8 cellular contexts compared by ENCODE assay signal in genomic region chr17:30832438-30832790, GRCh38. TPM values are rescaled to one million over a fixed set of nuclear protein-coding genes. Genes with fewer than 3 reads are reported as not detected.
DNase-seq lines count a peak whose midpoint lies in the region; ATAC-seq and TF ChIP-seq lines count a peak whose summit lies in the region.

No MANE protein-coding gene starts in this region.

- no peaks in the 10 kb centered on the region for H3K9me3 Mint-ChIP-seq in IgD-negative memory B cell
- H3K9me3 Mint-ChIP-seq in natural killer cell treated with Interleukin-12 subunit alpha and Interleukin-12 subunit beta and Interleukin-15 and Interleukin-18, amount 100 ng/mL, for 72 hours = no peaks in the 10 kb centered on the region

- peaks cover 0 to 11% (median 0%) of the 10 kb centered on the region in 11 experiments; a peak in 1 of 22 replicates for H4K20me1 ChIP-seq in BLaER1 treated with 17β-estradiol and CSF1 and Interleukin-3, amounts not matched to agents 10 nM and 100 nM

- peaks cover 4% of the 10 kb centered on the region for H3K36me3 Mint-ChIP-seq in IgD-negative memory B cell
- H3K36me3 Mint-ChIP-seq in natural killer cell treated with Interleukin-12 subunit alpha and Interleukin-12 subunit beta and Interleukin-15 and Interleukin-18, amount 100 ng/mL, for 72 hours = peaks cover 14% of the 10 kb centered on the region

- H3K4me3 ChIP-seq in BLaER1 treated with 17β-estradiol and CSF1 and Interleukin-3, amounts not matched to agents 10 nM and 100 nM = peak overlapping the region; percentile 80 to 98 (median 90)
- peak overlapping the region; percentile 75 for H3K4me3 ChIP-seq in colonic mucosa

- H3K4me1 Mint-ChIP-seq in IgD-negative memory B cell = peaks cover 12 to 19% (median 16%) of the 10 kb centered on the region in 3 donors
- peaks cover 19 to 30% of the 10 kb centered on the region in 2 donors for H3K4me1 Mint-ChIP-seq in natural killer cell treated with Interleukin-12 subunit alpha and Interleukin-12 subunit beta and Interleukin-15 and Interleukin-18, amount 100 ng/mL, for 72 hours (ENCODE audit: low read depth in 2 of 2)

- TF ChIP-seq CTCF in colonic mucosa (IDR thresholded peaks at IDR 0.05) = no peak

- intact Hi-C loops in colonic mucosa (cut with DNase I) = no loop called here
- intact Hi-C loops in head of caudate nucleus (cut with DNase I) = no loop called here

- no peaks in the 10 kb centered on the region for H3K9me3 ChIP-seq in BLaER1 treated with 17β-estradiol and CSF1 and Interleukin-3, amounts not matched to agents 10 nM and 100 nM (replicated peaks in 1 of 11)
- H3K9me3 ChIP-seq in colonic mucosa = no peaks in the 10 kb centered on the region

- H3K4me3 Mint-ChIP-seq in IgD-negative memory B cell = peak overlapping the region; percentile 93 to 98 (median 98)
- peak overlapping the region; percentile 99 for H3K4me3 Mint-ChIP-seq in natural killer cell treated with Interleukin-12 subunit alpha and Interleukin-12 subunit beta and Interleukin-15 and Interleukin-18, amount 100 ng/mL, for 72 hours

- H3K4me2 ChIP-seq in BLaER1 treated with 17β-estradiol and CSF1 and Interleukin-3, amounts not matched to agents 10 nM and 100 nM = peak overlapping the region; percentile 70 to 96 (median 86)

- peak overlapping the region; percentile 36 to 96 (median 90); a peak in 21 of 22 replicates for H3K27ac ChIP-seq in BLaER1 treated with 17β-estradiol and CSF1 and Interleukin-3, amounts not matched to agents 10 nM and 100 nM
- no peak overlapping the region for H3K27ac ChIP-seq in colonic mucosa

- peak overlapping the region; percentile 96 to 97 (median 97) for H3K27ac Mint-ChIP-seq in IgD-negative memory B cell
- peak overlapping the region; percentile 93 to 98 for H3K27ac Mint-ChIP-seq in natural killer cell treated with Interleukin-12 subunit alpha and Interleukin-12 subunit beta and Interleukin-15 and Interleukin-18, amount 100 ng/mL, for 72 hours

- H3K4me1 ChIP-seq in BLaER1 treated with 17β-estradiol and CSF1 and Interleukin-3, amounts not matched to agents 10 nM and 100 nM = peaks cover 20 to 27% (median 22%) of the 10 kb centered on the region in 10 experiments
- H3K4me1 ChIP-seq in colonic mucosa = peaks cover 3% of the 10 kb centered on the region

- H3K27me3 ChIP-seq in BLaER1 treated with 17β-estradiol and CSF1 and Interleukin-3, amounts not matched to agents 10 nM and 100 nM = no peaks in the 10 kb centered on the region
- no peaks in the 10 kb centered on the region for H3K27me3 ChIP-seq in colonic mucosa

- DNase-seq in colonic mucosa (no peak), NCI-H187 (lab: John Stamatoyannopoulos, UW) (no peak), head of caudate nucleus (no peak), NCI-H2029 (lab: John Stamatoyannopoulos, UW) (no peak)
- no peak for DNase-seq in natural killer cell treated with Interleukin-12 subunit alpha and Interleukin-12 subunit beta and Interleukin-15 and Interleukin-18, amount 100 ng/mL, for 72 hours (ENCODE audit: low spot score)
- DNase-seq in stimulated activated CD4-positive, alpha-beta T cell treated with anti-CD3 and anti-CD28 coated beads, Interleukin-12 subunit alpha, Interleukin-12 subunit beta, amount 100 ng/mL, for 4 hours = no peak

- H3K9ac ChIP-seq in BLaER1 treated with 17β-estradiol and CSF1 and Interleukin-3, amounts not matched to agents 10 nM and 100 nM = peak overlapping the region; percentile 90 to 98 (median 94)
- H3K9ac ChIP-seq in colonic mucosa (ENCODE audit: low read depth in 2 of 2, low read length in 2 of 2) = peak overlapping the region; percentile 65 to 92

- H3K36me3 ChIP-seq in BLaER1 treated with 17β-estradiol and CSF1 and Interleukin-3, amounts not matched to agents 10 nM and 100 nM = peaks cover 0 to 40% (median 33%) of the 10 kb centered on the region in 11 experiments; a peak in 20 of 22 replicates
- no peaks in the 10 kb centered on the region for H3K36me3 ChIP-seq in colonic mucosa

- no peaks in the 10 kb centered on the region for H3K27me3 Mint-ChIP-seq in IgD-negative memory B cell
- H3K27me3 Mint-ChIP-seq in natural killer cell treated with Interleukin-12 subunit alpha and Interleukin-12 subunit beta and Interleukin-15 and Interleukin-18, amount 100 ng/mL, for 72 hours = no peaks in the 10 kb centered on the region

- ATAC-seq in natural killer cell treated with Interleukin-12 subunit alpha and Interleukin-12 subunit beta and Interleukin-15 and Interleukin-18, amount 100 ng/mL, for 72 hours = no peak

RNA-seq across cellular contexts. Expression of gene ATAD5, which starts 0.6 kb away (rescaled TPM):
- polyA plus RNA-seq in IgD-negative memory B cell = 1.7 TPM
- 10 to 100 TPM in 1 of 2 donors, 1 to 10 TPM in 1; 3.7 to 10.1 TPM for total RNA-seq in colonic mucosa
- 10 to 100 TPM; 18.1 to 42.7 TPM for total RNA-seq in natural killer cell treated with Interleukin-12 subunit alpha and Interleukin-12 subunit beta and Interleukin-15 and Interleukin-18, amount 100 ng/mL, for 72 hours

RNA-seq across cellular contexts. Expression of gene CRLF3, which starts 7.9 kb away (rescaled TPM):
- polyA plus RNA-seq in IgD-negative memory B cell = 76.6 TPM
- total RNA-seq in colonic mucosa = 10 to 100 TPM; 12.0 to 18.0 TPM
- 10 to 100 TPM; 42.5 to 59.0 TPM for total RNA-seq in natural killer cell treated with Interleukin-12 subunit alpha and Interleukin-12 subunit beta and Interleukin-15 and Interleukin-18, amount 100 ng/mL, for 72 hours
